ENCODE assay signal across 16 cellular contexts in genomic region chr1:170545476-170545875, GRCh38. TPM values are rescaled to one million over a fixed set of nuclear protein-coding genes. Genes with fewer than 3 reads are reported as not detected.
DNase-seq lines count a peak whose midpoint lies in the region; ATAC-seq and TF ChIP-seq lines count a peak whose summit lies in the region.
"Had no signal": no experiment of that assay in that cellular context is flagged by ENCODE, and none has a peak within 500 bp of the region (broad histone marks: within the 10 kb centered on the region; RNA-seq: fewer than 3 reads in every experiment).

No MANE protein-coding gene starts in this region.

- peaks cover 2% of the 10 kb centered on the region for H3K27me3 Mint-ChIP-seq in HFFc6 (ENCODE audit: insufficient read depth)
- H3K27me3 Mint-ChIP-seq: IgD-negative memory B cell had no signal

- ATAC-seq in GM21528 (IDR thresholded peaks at IDR 0.05; ENCODE audit: low FRiP score, unreplicated experiment) (no peak), GM18519 (IDR thresholded peaks at IDR 0.05; ENCODE audit: low FRiP score, unreplicated experiment) (no peak)
- ATAC-seq: activated T-cell treated with anti-CD3 and anti-CD28 coated beads, Interleukin-2, amount 50 U/mL, for 4 hours had no signal

- DNase-seq in A172 (ENCODE audit: low spot score) (peak; percentile 76), HFFc6 (peak; percentile 88), astrocyte of the spinal cord (ENCODE audit: low read depth, low spot score) (peak; percentile 79), fibroblast of the aortic adventitia (ENCODE audit: low read depth) (peak; percentile 77), T-helper 9 cell (no peak), NOMO-1 (lab: John Stamatoyannopoulos, UW; ENCODE audit: unreplicated experiment in 2 of 2) (no peak)
- DNase-seq: activated CD4-positive, alpha-beta T cell treated with anti-CD3 and anti-CD28 coated beads for 48 hours; activated T-cell treated with anti-CD3 and anti-CD28 coated beads, Interleukin-2, amount 50 U/mL, for 4 hours; amniotic stem cell; effector CD8-positive, alpha-beta T cell; Peyer's patch; testis had no signal

- in situ Hi-C loops in astrocyte of the spinal cord (cut with HindIII; ENCODE audit: low sequenced_read_pairs) = no loop called here

- H3K36me3 Mint-ChIP-seq in HFFc6 (ENCODE audit: low read depth) = peaks cover 91% of the 10 kb centered on the region

- peak overlapping the region; percentile 80 for H3K27ac Mint-ChIP-seq in HFFc6
- H3K27ac Mint-ChIP-seq: T-helper 1 cell treated with Interleukin-12 subunit alpha and Interleukin-12 subunit beta and Interleukin-4 antibody, amounts not matched to agents 30 μg/mL and 1 μg/mL, for 36 hours had no signal

- H3K4me3 Mint-ChIP-seq in HFFc6 = no peak overlapping the region
- H3K4me3 Mint-ChIP-seq: activated T-cell treated with anti-CD3 and anti-CD28 coated beads, Interleukin-2, amount 50 U/mL, for 4 hours; IgD-negative memory B cell; T-helper 1 cell treated with Interleukin-12 subunit alpha and Interleukin-12 subunit beta and Interleukin-4 antibody, amounts not matched to agents 30 μg/mL and 1 μg/mL, for 36 hours had no signal

- peaks cover 39% of the 10 kb centered on the region for H3K4me1 Mint-ChIP-seq in HFFc6 (ENCODE audit: low read depth)
- H3K4me1 Mint-ChIP-seq: IgD-negative memory B cell had no signal

- TF ChIP-seq CTCF in HFFc6 (IDR thresholded peaks at IDR 0.05) (no peak), astrocyte of the spinal cord (IDR thresholded peaks at IDR 0.05; ENCODE audit: low read depth, low read length) (no peak), fibroblast of the aortic adventitia (IDR thresholded peaks at IDR 0.05; ENCODE audit: insufficient read depth, low read length) (no peak)

- H3K4me3 ChIP-seq in astrocyte of the spinal cord (ENCODE audit: low read depth, low read length) (no peak overlapping the region), fibroblast of the aortic adventitia (ENCODE audit: low read depth, low read length) (no peak overlapping the region)
- H3K4me3 ChIP-seq: Peyer's patch, testis had no signal

- H3K9me3 Mint-ChIP-seq in HFFc6 = peaks cover 5% of the 10 kb centered on the region; the same call in 1 of the 2 replicates
- H3K9me3 Mint-ChIP-seq: activated T-cell treated with anti-CD3 and anti-CD28 coated beads, Interleukin-2, amount 50 U/mL, for 4 hours had no signal

RNA-seq across cellular contexts. Expression of gene GORAB, which starts 13.5 kb away (rescaled TPM):
- 14.6 and 21.1 TPM in 2 replicates for total RNA-seq in A172 (2014; rRNA removed; shearing (Covaris generic))
- total RNA-seq in HFFc6 (2021; fragmentation: NEBNext Ultra II Directional; extraction: Animal tissue kit (Norgen Biotek cat#: 25700)) = 10 to 100 TPM; 13.7 to 18.5 (median 16.3) TPM
- total RNA-seq in fibroblast of the aortic adventitia (ENCODE audit: low replicate concordance) = 6.5 and 25.0 TPM in 2 replicates

Comparison
In these comparisons a context has a peak if more than half of its experiments do, and no peak if none do; other contexts are left out.
1. DNase-seq: peak in A172 (single experiment), HFFc6 (single experiment), astrocyte of the spinal cord (single experiment) and fibroblast of the aortic adventitia (single experiment); none in T-helper 9 cell (single experiment) and NOMO-1 (0 of 2).